ENCODE assay signal across 38 cellular contexts in the genomic region with DNA sequence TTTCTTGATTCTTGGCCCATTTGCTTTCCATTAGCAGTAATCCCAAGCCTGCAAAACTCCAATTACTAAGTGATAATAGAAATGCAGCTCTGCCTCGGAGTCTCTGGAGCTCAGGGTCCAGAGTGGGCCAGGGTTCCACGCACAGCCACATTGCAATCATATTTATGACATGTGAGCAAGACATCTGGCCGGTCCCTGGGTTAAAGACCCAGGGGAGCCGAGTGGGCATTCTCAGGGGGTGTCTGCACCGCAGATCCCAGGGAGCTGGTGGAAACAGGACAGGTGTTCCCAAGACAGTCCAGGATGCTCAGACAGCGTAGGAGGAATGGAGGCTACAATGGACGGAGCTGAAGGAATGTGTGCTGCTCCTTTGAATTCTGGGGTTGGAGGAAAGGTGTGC.
"Had no signal": no experiment of that assay in that cellular context is flagged by ENCODE, and none has a peak within 500 bp of the region (broad histone marks: within the 10 kb centered on the region; RNA-seq: fewer than 3 reads in every experiment).

No MANE protein-coding gene starts in this region.

- ATAC-seq: activated CD8-positive, alpha-beta T cell treated with anti-CD3 and anti-CD28 coated beads for 36 hours; activated T-cell treated with anti-CD3 and anti-CD28 coated beads, Interleukin-2, amount 50 U/mL, for 72 hours; activated T-helper 17 cell treated with anti-CD3 and anti-CD28 coated beads, Interleukin-2, amount 50 U/mL, for 72 hours; PC-3; Right ventricle myocardium inferior; SK-N-SH treated with all-trans-retinoic acid at 6 μM for 48 hours had no signal

- H3K4me1 Mint-ChIP-seq: activated naive CD4-positive, alpha-beta T cell treated with anti-CD3 and anti-CD28 coated beads, Interleukin-2, amount 10 ng/mL, durations not matched to agents 7 days and 5 days; activated naive CD8-positive, alpha-beta T cell treated with anti-CD3 and anti-CD28 coated beads for 36 hours; activated T-helper 17 cell treated with anti-CD3 and anti-CD28 coated beads, Interleukin-2, amount 50 U/mL, for 72 hours had no signal

- H3K27me3 ChIP-seq: ascending aorta, cardiac muscle cell, MG63, Peyer's patch had no signal

- H3K27me3 Mint-ChIP-seq: activated CD8-positive, alpha-beta T cell treated with anti-CD3 and anti-CD28 coated beads for 36 hours; activated naive CD4-positive, alpha-beta T cell treated with anti-CD3 and anti-CD28 coated beads, Interleukin-2, amount 10 ng/mL, durations not matched to agents 7 days and 5 days; activated naive CD8-positive, alpha-beta T cell treated with anti-CD3 and anti-CD28 coated beads for 36 hours; activated T-helper 17 cell treated with anti-CD3 and anti-CD28 coated beads, Interleukin-2, amount 50 U/mL, for 72 hours had no signal

- H3K9me3 Mint-ChIP-seq: activated CD8-positive, alpha-beta T cell treated with anti-CD3 and anti-CD28 coated beads for 36 hours; activated naive CD4-positive, alpha-beta T cell treated with anti-CD3 and anti-CD28 coated beads, Interleukin-2, amount 10 ng/mL, durations not matched to agents 7 days and 5 days; activated naive CD8-positive, alpha-beta T cell treated with anti-CD3 and anti-CD28 coated beads for 36 hours; activated T-cell treated with anti-CD3 and anti-CD28 coated beads, Interleukin-2, amount 50 U/mL, for 72 hours; activated T-helper 17 cell treated with anti-CD3 and anti-CD28 coated beads, Interleukin-2, amount 50 U/mL, for 72 hours had no signal

- H3K9me3 ChIP-seq: ascending aorta, MG63, Peyer's patch had no signal

- H3K36me3 ChIP-seq: cardiac muscle cell, MG63, Peyer's patch had no signal

- H3K4me3 ChIP-seq: ascending aorta, cardiac muscle cell, MG63, Peyer's patch had no signal

- DNase-seq: activated CD4-positive, alpha-beta T cell treated with anti-CD3 and anti-CD28 coated beads for 1 hour; activated CD4-positive, alpha-beta T cell treated with anti-CD3 and anti-CD28 coated beads for 48 hours; activated CD4-positive, CD25-positive, alpha-beta regulatory T cell; activated CD8-positive, alpha-beta T cell treated with anti-CD3 and anti-CD28 coated beads for 36 hours; activated gamma-delta T cell treated with Interleukin-2 at 50 U/mL for 16 hours; activated naive CD4-positive, alpha-beta T cell treated with anti-CD3 and anti-CD28 coated beads, Interleukin-2, amount 10 ng/mL, durations not matched to agents 7 days and 5 days; activated naive CD8-positive, alpha-beta T cell treated with anti-CD3 and anti-CD28 coated beads for 36 hours; activated T-cell treated with anti-CD3 and anti-CD28 coated beads, Interleukin-2, amount 50 U/mL, for 1 hour; activated T-cell treated with anti-CD3 and anti-CD28 coated beads, Interleukin-2, amount 50 U/mL, for 72 hours; amygdala; Kasumi-1; KG1; MG63; NCI-H1048; NCI-H1105 treated with DMSO at 0.1 percent for 48 hours; NCI-H1436; NCI-H1694; NCI-H1930; NCI-H2081 treated with DMSO at 0.1 percent for 48 hours; NCI-H226; NCI-H446 treated with DMSO at 0.1 percent for 48 hours; NCI-H524 treated with DMSO at 0.1 percent for 48 hours; NCI-H748 treated with DMSO at 0.1 percent for 48 hours; NK-92 treated with Interleukin-12 subunit alpha and Interleukin-12 subunit beta, amount 100 ng/mL, for 24 hours; PC-3; Peyer's patch; SIG-M5; SW 1271; T-helper 1 cell; T-helper 2 cell; T-helper 9 cell had no signal

- H3K4me3 Mint-ChIP-seq: activated CD8-positive, alpha-beta T cell treated with anti-CD3 and anti-CD28 coated beads for 36 hours; activated naive CD4-positive, alpha-beta T cell treated with anti-CD3 and anti-CD28 coated beads, Interleukin-2, amount 10 ng/mL, durations not matched to agents 7 days and 5 days; activated naive CD8-positive, alpha-beta T cell treated with anti-CD3 and anti-CD28 coated beads for 36 hours; activated T-cell treated with anti-CD3 and anti-CD28 coated beads, Interleukin-2, amount 50 U/mL, for 72 hours; activated T-helper 17 cell treated with anti-CD3 and anti-CD28 coated beads, Interleukin-2, amount 50 U/mL, for 72 hours had no signal

- H3K36me3 Mint-ChIP-seq: activated naive CD4-positive, alpha-beta T cell treated with anti-CD3 and anti-CD28 coated beads, Interleukin-2, amount 10 ng/mL, durations not matched to agents 7 days and 5 days had no signal

- H3K27ac ChIP-seq: ascending aorta, cardiac muscle cell, Peyer's patch, RWPE1, VCaP had no signal

- H3K4me1 ChIP-seq: ascending aorta, Peyer's patch had no signal

- H3K27ac Mint-ChIP-seq: activated CD8-positive, alpha-beta T cell treated with anti-CD3 and anti-CD28 coated beads for 36 hours; activated naive CD4-positive, alpha-beta T cell treated with anti-CD3 and anti-CD28 coated beads, Interleukin-2, amount 10 ng/mL, durations not matched to agents 7 days and 5 days; activated naive CD8-positive, alpha-beta T cell treated with anti-CD3 and anti-CD28 coated beads for 36 hours; activated T-cell treated with anti-CD3 and anti-CD28 coated beads, Interleukin-2, amount 50 U/mL, for 72 hours; activated T-helper 17 cell treated with anti-CD3 and anti-CD28 coated beads, Interleukin-2, amount 50 U/mL, for 72 hours had no signal
